ENCODE assay signal across 9 cellular contexts in the genomic region with DNA sequence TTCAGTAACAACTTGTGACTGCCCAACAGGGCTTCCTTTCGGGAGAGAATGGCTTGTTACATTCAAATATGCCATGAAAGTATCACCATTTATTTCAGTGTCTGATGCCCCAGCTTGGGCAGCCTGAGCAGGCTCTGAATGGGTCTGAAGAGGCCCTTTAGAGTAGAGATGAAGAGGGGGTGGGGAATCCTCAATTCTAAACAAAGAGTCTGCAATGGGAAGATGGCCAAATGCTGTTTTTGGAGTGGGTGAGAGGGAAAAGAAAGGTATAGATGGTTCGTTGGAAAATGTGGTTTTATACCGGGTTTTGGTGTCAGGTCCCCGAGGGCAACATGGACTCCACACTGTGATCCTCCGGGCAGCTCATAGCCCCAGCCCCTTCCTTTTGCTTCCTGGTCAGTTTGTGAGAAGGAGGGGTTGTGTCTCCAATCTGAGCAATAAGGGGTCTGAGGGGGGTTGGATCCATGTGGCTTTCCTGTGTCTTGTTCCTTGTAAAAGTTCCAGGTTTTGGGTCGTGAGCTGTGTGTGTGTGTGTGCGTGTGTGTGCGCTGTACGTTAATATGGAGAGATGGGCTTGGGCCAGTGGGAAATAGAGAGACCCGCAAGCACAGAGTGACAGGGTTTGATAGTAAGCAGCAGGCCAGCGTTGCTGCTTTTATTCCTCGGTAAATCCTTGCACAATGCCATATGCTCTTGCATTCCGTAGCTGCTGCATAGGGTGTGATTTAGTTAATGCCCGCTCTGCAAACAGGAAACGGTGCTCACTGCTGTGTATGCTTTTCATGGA.
DNase-seq lines count a peak whose midpoint lies in the region; ATAC-seq and TF ChIP-seq lines count a peak whose summit lies in the region.
"Had no signal": no experiment of that assay in that cellular context is flagged by ENCODE, and none has a peak within 500 bp of the region (broad histone marks: within the 10 kb centered on the region; RNA-seq: fewer than 3 reads in every experiment).

No MANE protein-coding gene starts in this region.

- H3K27ac ChIP-seq in OCI-LY1 (ENCODE audit: low read depth, low read length, poor library complexity, severe bottlenecking) = peak overlapping the region; percentile 6
- H3K27ac ChIP-seq: parathyroid adenoma had no signal

- no peaks in the 10 kb centered on the region for H4K20me1 ChIP-seq in OCI-LY1 (ENCODE audit: insufficient read depth, low read length)

- no peaks in the 10 kb centered on the region for H3K9me3 ChIP-seq in OCI-LY1 (ENCODE audit: low read length)

- no peaks in the 10 kb centered on the region for H3K27me3 ChIP-seq in OCI-LY1 (ENCODE audit: insufficient read depth, low read length)

- H3K9me2 ChIP-seq in OCI-LY1 (ENCODE audit: low read depth, low read length) = no peaks in the 10 kb centered on the region

- H3K9ac ChIP-seq in OCI-LY1 (ENCODE audit: low read length) = no peak overlapping the region
- H3K9ac ChIP-seq: parathyroid adenoma had no signal

- no peaks in the 10 kb centered on the region for H3K27me3 Mint-ChIP-seq in natural killer cell (ENCODE audit: low read depth in 2 of 2)
- H3K27me3 Mint-ChIP-seq in stimulated activated naive CD8-positive, alpha-beta T cell treated with anti-CD3 and anti-CD28 coated beads, Interleukin-15, amount 100 ng/mL, for 72 hours = peaks cover 10% of the 10 kb centered on the region

- H3K4me1 Mint-ChIP-seq in natural killer cell = no peaks in the 10 kb centered on the region
- no peaks in the 10 kb centered on the region for H3K4me1 Mint-ChIP-seq in stimulated activated naive CD8-positive, alpha-beta T cell treated with anti-CD3 and anti-CD28 coated beads, Interleukin-15, amount 100 ng/mL, for 72 hours

- no peak overlapping the region for H3K4me2 ChIP-seq in OCI-LY1 (ENCODE audit: low read length)

- H3F3A ChIP-seq in OCI-LY1 (ENCODE audit: insufficient read depth, low read length) = no peaks in the 10 kb centered on the region

- no peak overlapping the region for H3K4me3 Mint-ChIP-seq in natural killer cell
- H3K4me3 Mint-ChIP-seq in stimulated activated naive CD8-positive, alpha-beta T cell treated with anti-CD3 and anti-CD28 coated beads, Interleukin-15, amount 100 ng/mL, for 72 hours = no peak overlapping the region

- H3K36me3 Mint-ChIP-seq in natural killer cell = no peaks in the 10 kb centered on the region

- TF ChIP-seq CTCF in OCI-LY1 (IDR thresholded peaks at IDR 0.05; ENCODE audit: low read length) = no peak
- no peak for TF ChIP-seq CTCF in fibroblast of mammary gland (conservative IDR thresholded peaks at IDR 0.05; ENCODE audit: control insufficient read depth, insufficient read depth, low read depth, low read length)
- TF ChIP-seq CTCF in natural killer cell (IDR thresholded peaks at IDR 0.05) = no peak

- H3K79me2 ChIP-seq in OCI-LY1 (ENCODE audit: insufficient read depth, low read length) = peaks cover 15% of the 10 kb centered on the region; the same call in 1 of the 2 replicates

- H3K36me3 ChIP-seq in OCI-LY1 (ENCODE audit: insufficient read depth, low read length) = peaks cover 15% of the 10 kb centered on the region; the same call in 1 of the 2 replicates

- no peaks in the 10 kb centered on the region for H3K9me3 Mint-ChIP-seq in natural killer cell
- no peaks in the 10 kb centered on the region for H3K9me3 Mint-ChIP-seq in stimulated activated naive CD8-positive, alpha-beta T cell treated with anti-CD3 and anti-CD28 coated beads, Interleukin-15, amount 100 ng/mL, for 72 hours

- intact Hi-C loops in natural killer cell (cut with micrococcal nuclease) = no loop called here

- ATAC-seq in natural killer cell (no peak), HG03342 (IDR thresholded peaks at IDR 0.05; ENCODE audit: unreplicated experiment) (no peak)
- no peak for ATAC-seq in stimulated activated naive CD8-positive, alpha-beta T cell treated with anti-CD3 and anti-CD28 coated beads, Interleukin-15, amount 100 ng/mL, for 72 hours

- no peak overlapping the region for H2AFZ ChIP-seq in OCI-LY1 (ENCODE audit: low read length)
- H2AFZ ChIP-seq: parathyroid adenoma had no signal

- H3K27ac Mint-ChIP-seq in natural killer cell = no peak overlapping the region
- no peak overlapping the region for H3K27ac Mint-ChIP-seq in stimulated activated naive CD8-positive, alpha-beta T cell treated with anti-CD3 and anti-CD28 coated beads, Interleukin-15, amount 100 ng/mL, for 72 hours

- H3K4me1 ChIP-seq in OCI-LY1 (ENCODE audit: insufficient read depth, low read length, severe bottlenecking) = peaks cover 80% of the 10 kb centered on the region

- H3K4me3 ChIP-seq in OCI-LY1 (ENCODE audit: low read depth, low read length, poor library complexity, severe bottlenecking) = no peak overlapping the region
- H3K4me3 ChIP-seq in fibroblast of mammary gland (ENCODE audit: control insufficient read depth, low read depth, low read length) = peak overlapping the region; percentile 29

- DNase-seq in GM03348 (ENCODE audit: low spot score) (peak; percentile 67), fibroblast of mammary gland (ENCODE audit: low read depth) (peak; percentile 85), retina (peak; percentile 75), natural killer cell (no peak), DMS114 treated with DMSO at 0.1 percent for 48 hours (lab: John Stamatoyannopoulos, UW; ENCODE audit: unreplicated experiment) (no peak)
- DNase-seq in stimulated activated naive CD8-positive, alpha-beta T cell treated with anti-CD3 and anti-CD28 coated beads, Interleukin-15, amount 100 ng/mL, for 72 hours = no peak

Comparison
In these comparisons a context has a peak if more than half of its experiments do, and no peak if none do; other contexts are left out.
1. DNase-seq: peak in GM03348 (single experiment), fibroblast of mammary gland (single experiment) and retina (single experiment); none in natural killer cell (single experiment), stimulated activated naive CD8-positive, alpha-beta T cell treated with anti-CD3 and anti-CD28 coated beads, Interleukin-15, amount 100 ng/mL, for 72 hours (0 of 2) and DMS114 treated with DMSO at 0.1 percent for 48 hours (single experiment).